Comparison of ENCODE assay signal across 8 cellular contexts in genomic region chr5:69510694-69511093, GRCh38.
"Had no signal": no experiment of that assay in that cellular context is flagged by ENCODE, and none has a peak within 500 bp of the region (broad histone marks: within the 10 kb centered on the region; RNA-seq: fewer than 3 reads in every experiment).

No MANE protein-coding gene starts in this region.

- H3K4me2 ChIP-seq: KMS-11 had no signal

- H3K27ac ChIP-seq: HL-60, KMS-11 had no signal

- FAIRE-seq: HTR-8/SVneo, K562 had no signal

- DNase-seq: IMR-90, KBM-7, KG1 had no signal

- H3K27ac Mint-ChIP-seq: IgD-negative memory B cell had no signal

- H3K4me3 Mint-ChIP-seq: IgD-negative memory B cell had no signal

- H3K36me3 Mint-ChIP-seq: IgD-negative memory B cell had no signal

- ATAC-seq: K562 had no signal

- H3K27me3 Mint-ChIP-seq: IgD-negative memory B cell had no signal

- H3K4me1 Mint-ChIP-seq: IgD-negative memory B cell had no signal

- H3K4me3 ChIP-seq: K562 had no signal

- H3K9ac ChIP-seq: KMS-11 had no signal
